In the genomic region with DNA sequence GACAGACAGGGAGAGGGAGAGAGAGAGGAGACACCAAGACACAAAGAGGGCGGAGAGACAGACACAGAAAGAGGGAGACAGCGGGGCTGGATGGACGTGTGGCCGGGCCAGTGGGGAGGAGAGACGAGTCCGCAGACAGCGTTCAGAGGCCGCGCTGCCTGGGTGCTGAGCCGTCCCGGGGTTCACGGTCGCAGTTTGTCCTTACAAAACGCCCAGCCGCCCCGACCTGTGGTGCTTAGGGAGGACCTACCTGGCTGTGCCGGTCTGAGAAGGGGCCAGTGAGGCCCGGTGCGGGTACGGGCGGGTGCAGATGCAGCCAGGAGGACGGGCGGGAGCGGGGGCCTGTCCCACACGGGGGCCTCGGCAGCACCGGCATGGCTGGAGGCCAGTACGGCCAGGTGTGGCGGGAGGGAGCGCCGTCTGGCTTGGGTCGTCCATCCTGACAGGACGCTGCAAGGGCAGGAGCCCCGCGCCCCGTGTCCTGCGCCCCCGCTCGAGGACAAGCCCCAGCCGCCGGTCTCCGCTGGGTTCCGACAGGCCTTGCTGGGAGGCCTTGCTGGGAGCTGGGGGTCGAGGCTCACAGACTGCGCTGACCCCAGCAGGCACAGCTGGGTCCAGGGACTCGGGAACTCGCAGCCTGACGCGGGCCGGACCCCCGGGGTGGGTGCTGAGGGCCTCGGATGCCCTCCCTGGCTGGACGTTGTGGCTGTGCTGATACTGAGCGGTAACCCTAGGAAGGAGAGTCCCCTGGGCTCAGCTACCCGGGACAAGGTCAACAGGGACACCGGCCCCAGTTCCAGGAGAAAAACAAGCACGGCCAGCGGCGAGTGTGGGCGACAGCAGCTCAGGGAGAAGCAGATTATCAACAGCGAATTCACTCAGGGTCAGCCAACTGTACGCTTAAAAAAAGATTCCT, we compare ENCODE assay signal across 8 cellular contexts. TPM values are rescaled to one million over a fixed set of nuclear protein-coding genes. Genes with fewer than 3 reads are reported as not detected.
DNase-seq lines count a peak whose midpoint lies in the region; ATAC-seq and TF ChIP-seq lines count a peak whose summit lies in the region.

No MANE protein-coding gene starts in this region.

- H3K9me3 ChIP-seq in CD4-positive, alpha-beta memory T cell (ENCODE audit: control insufficient read depth in 1 of 2, low read length in 2 of 2) = no peaks in the 10 kb centered on the region

- intact Hi-C loops in CD4-positive, alpha-beta memory T cell (cut with micrococcal nuclease) = loop anchor here (1.0 to 2.0 kb wide), 3 partner anchors 32 to 144 kb away; a partner anchor contains a TSS

- CTCF ChIA-PET in CD4-positive, alpha-beta memory T cell (lab: Charles Lee; ENCODE audit: partially characterized antibody) = interaction anchor here (1.2 kb wide), 1 partner anchor 57 kb away, joined by 3 read pairs; a partner anchor contains a TSS

- DNase-seq in CD4-positive, alpha-beta memory T cell = peak in 2 of 5 donors; percentile 18 to 22
- DNase-seq in NCI-H774 (lab: John Stamatoyannopoulos, UW) (peak; percentile 62), brain microvascular endothelial cell (peak; percentile 36), islet precursor cell (peak; percentile 73), middle frontal gyrus (ENCODE audit: extremely low spot score, low spot score) (no peak), UCSD-AML1 (lab: John Stamatoyannopoulos, UW; ENCODE audit: unreplicated experiment) (no peak)
- DNase-seq in stimulated activated CD8-positive, alpha-beta memory T cell treated with anti-CD3 and anti-CD28 coated beads, Interleukin-4, amount 100 ng/mL, for 48 hours = peak; percentile 40

- TF ChIP-seq CTCF in brain microvascular endothelial cell (IDR thresholded peaks at IDR 0.05; ENCODE audit: low read depth, low read length, missing control alignments) = no peak

- no peaks in the 10 kb centered on the region for H3K36me3 ChIP-seq in CD4-positive, alpha-beta memory T cell (ENCODE audit: insufficient read depth, low read length)
- H3K36me3 ChIP-seq in brain microvascular endothelial cell (replicated peaks) = no peaks in the 10 kb centered on the region

- H3K9me3 Mint-ChIP-seq in CD4-positive, alpha-beta memory T cell = peaks cover 0 to 29% (median 2%) of the 10 kb centered on the region in 8 donors

- no peaks in the 10 kb centered on the region for H3K27me3 ChIP-seq in CD4-positive, alpha-beta memory T cell (ENCODE audit: insufficient read depth, low read length)
- no peaks in the 10 kb centered on the region for H3K27me3 ChIP-seq in brain microvascular endothelial cell (replicated peaks)

- ATAC-seq in GM21723 (IDR thresholded peaks at IDR 0.05; ENCODE audit: unreplicated experiment) = peak; percentile 28

- peak overlapping the region; percentile 48 for H3K27ac ChIP-seq in CD4-positive, alpha-beta memory T cell (ENCODE audit: low read depth, low read length)
- peak overlapping the region; percentile 42 for H3K27ac ChIP-seq in brain microvascular endothelial cell

- POLR2A ChIA-PET in CD4-positive, alpha-beta memory T cell (lab: Charles Lee; ENCODE audit: partially characterized antibody) = interaction anchor here (0.6 to 5.0 kb wide), 4 partner anchors 23 to 184 kb away, joined by 3 to 42 read pairs (median 6); a partner anchor contains a TSS

- peaks cover 7 to 26% (median 20%) of the 10 kb centered on the region in 4 donors for H3K4me1 Mint-ChIP-seq in CD4-positive, alpha-beta memory T cell

- H3K4me3 ChIP-seq in CD4-positive, alpha-beta memory T cell (ENCODE audit: low read length in 2 of 2) = peak overlapping the region; percentile 73 to 93
- peak overlapping the region; percentile 47 for H3K4me3 ChIP-seq in brain microvascular endothelial cell (ENCODE audit: low read depth, low read length)

- peak overlapping the region; percentile 86 to 97 (median 88) for H3K4me3 Mint-ChIP-seq in CD4-positive, alpha-beta memory T cell

- H3K27me3 Mint-ChIP-seq in CD4-positive, alpha-beta memory T cell = no peaks in the 10 kb centered on the region

- H3K4me1 ChIP-seq in CD4-positive, alpha-beta memory T cell (ENCODE audit: insufficient read depth, low read length) = peaks cover 23% of the 10 kb centered on the region

- peaks cover 0 to 4% of the 10 kb centered on the region in 2 donors for H3K36me3 Mint-ChIP-seq in CD4-positive, alpha-beta memory T cell

- in situ Hi-C loops in brain microvascular endothelial cell (cut with HindIII; ENCODE audit: low pct_ligation_motif_present, low sequenced_read_pairs) = no loop called here

- peak overlapping the region; percentile 77 to 97 (median 94) for H3K27ac Mint-ChIP-seq in CD4-positive, alpha-beta memory T cell

RNA-seq across cellular contexts. Expression of a gene that starts 5.3 kb away (rescaled TPM):
- not detected for total RNA-seq in CD4-positive, alpha-beta memory T cell
- under 1 TPM in 1 of 2 donors, not detected in 1; 0.32 TPM for polyA plus RNA-seq in CD4-positive, alpha-beta memory T cell

RNA-seq across cellular contexts. Expression of a gene that starts 30.6 kb away (rescaled TPM):
- not detected for total RNA-seq in CD4-positive, alpha-beta memory T cell
- polyA plus RNA-seq in CD4-positive, alpha-beta memory T cell = not detected

RNA-seq across cellular contexts. Expression of a gene that starts 47.6 kb away (rescaled TPM):
- not detected for total RNA-seq in CD4-positive, alpha-beta memory T cell
- polyA plus RNA-seq in CD4-positive, alpha-beta memory T cell = not detected

RNA-seq across cellular contexts. Expression of a gene that starts 55.3 kb away (rescaled TPM):
- total RNA-seq in CD4-positive, alpha-beta memory T cell = 10 to 100 TPM; 78.2 to 79.8 TPM
- 100 to 1,000 TPM in 1 of 2 donors, 10 to 100 TPM in 1; 84.8 to 100 TPM for polyA plus RNA-seq in CD4-positive, alpha-beta memory T cell

RNA-seq across cellular contexts. Expression of a gene that starts 56.3 kb away (rescaled TPM):
- 10 to 100 TPM; 75.5 to 80.0 TPM for total RNA-seq in CD4-positive, alpha-beta memory T cell
- polyA plus RNA-seq in CD4-positive, alpha-beta memory T cell = 10 to 100 TPM; 59.8 to 72.8 TPM

Comparison
In these comparisons a context has a peak if more than half of its experiments do, and no peak if none do; other contexts are left out.
1. DNase-seq: peak in NCI-H774 (single experiment), brain microvascular endothelial cell (single experiment), islet precursor cell (single experiment) and stimulated activated CD8-positive, alpha-beta memory T cell treated with anti-CD3 and anti-CD28 coated beads, Interleukin-4, amount 100 ng/mL, for 48 hours (single experiment); none in middle frontal gyrus (single experiment) and UCSD-AML1 (single experiment).